In genomic region chr9:87850405-87850804, GRCh38 we compare ENCODE assay signal across 21 cellular contexts. TPM values are rescaled to one million over a fixed set of nuclear protein-coding genes. Genes with fewer than 3 reads are reported as not detected.
DNase-seq lines count a peak whose midpoint lies in the region; ATAC-seq and TF ChIP-seq lines count a peak whose summit lies in the region.
"Had no signal": no experiment of that assay in that cellular context is flagged by ENCODE, and none has a peak within 500 bp of the region (broad histone marks: within the 10 kb centered on the region; RNA-seq: fewer than 3 reads in every experiment).

No MANE protein-coding gene starts in this region.

- H3K4me3 ChIP-seq in AG04449 (ENCODE audit: low read depth, low read length) (no peak overlapping the region), GM23248 (no peak overlapping the region), fibroblast of pulmonary artery (replicated peaks; ENCODE audit: low read depth, low read length) (no peak overlapping the region)
- H3K4me3 ChIP-seq in effector memory CD4-positive, alpha-beta T cell (ENCODE audit: insufficient read depth, low read depth, low read length, poor library complexity, severe bottlenecking), result no peak overlapping the region
- H3K4me3 ChIP-seq: ascending aorta, tibial artery had no signal

- no peaks in the 10 kb centered on the region for H4K20me1 ChIP-seq in GM23248 (ENCODE audit: insufficient read depth)

- DNase-seq in AG04449 (ENCODE audit: low read depth, low spot score), result peak; percentile 23
- peak; percentile 97 for DNase-seq in GM23248
- DNase-seq in T1000 (lab: John Stamatoyannopoulos, UW), result peak; percentile 56
- DNase-seq in fibroblast of pulmonary artery (ENCODE audit: low read depth), result peak; percentile 29
- DNase-seq in effector memory CD4-positive, alpha-beta T cell, result no peak
- no peak for DNase-seq in SKM-1 (lab: John Stamatoyannopoulos, UW; ENCODE audit: unreplicated experiment)
- DNase-seq in GM13977 (ENCODE audit: low spot score), result no peak
- DNase-seq: ACHN; activated effector memory CD4-positive, alpha-beta T cell treated with anti-CD3 and anti-CD28 coated beads, Interleukin-2, amount 50 U/mL, for 16 hours; H7; KG1; midbrain; NCI-H146; tibial artery had no signal

- no peaks in the 10 kb centered on the region for H3K9me2 ChIP-seq in GM23248 (ENCODE audit: insufficient read depth)

- POLR2A ChIA-PET in AG04449 (lab: Yijun Ruan, JAX), result no interaction called here

- no peak overlapping the region for H3K9ac ChIP-seq in GM23248

- peak overlapping the region; percentile 50 for H3K27ac ChIP-seq in GM23248
- no peak overlapping the region for H3K27ac ChIP-seq in effector memory CD4-positive, alpha-beta T cell (ENCODE audit: insufficient read depth, low read length, poor library complexity, severe bottlenecking)
- H3K27ac ChIP-seq: ascending aorta, neutrophil, tibial artery, VCaP had no signal

- no peaks in the 10 kb centered on the region for H3K9me3 ChIP-seq in GM23248 (ENCODE audit: low read depth)
- H3K9me3 ChIP-seq in effector memory CD4-positive, alpha-beta T cell (ENCODE audit: control insufficient read depth, low read length), result no peaks in the 10 kb centered on the region
- H3K9me3 ChIP-seq: ascending aorta, neutrophil, tibial artery had no signal

- H3K36me3 ChIP-seq in GM23248 (ENCODE audit: low read depth), result no peaks in the 10 kb centered on the region
- no peaks in the 10 kb centered on the region for H3K36me3 ChIP-seq in effector memory CD4-positive, alpha-beta T cell (ENCODE audit: control insufficient read depth, insufficient read depth, low read length)
- H3K36me3 ChIP-seq: ascending aorta, neutrophil, tibial artery had no signal

- in situ Hi-C loops in GM23248 (cut with MboI), result no loop called here
- in situ Hi-C loops in GM13977 (cut with MboI; ENCODE audit: low pct_unique_long_range_greater_than_20kb, low sequenced_read_pairs, unreplicated experiment), result no loop called here

- 5 to 20% methylated on average over 4 of the region's 4 CpGs for WGBS in GM23248 (ENCODE audit: low coverage in 1 of 2, low lambda C conversion rate in 2 of 2, missing lambda C conversion rate in 2 of 2), 2 experiments

- no peaks in the 10 kb centered on the region for H3K27me3 ChIP-seq in GM23248 (replicated peaks; ENCODE audit: insufficient read depth)
- no peaks in the 10 kb centered on the region for H3K27me3 ChIP-seq in effector memory CD4-positive, alpha-beta T cell (replicated peaks; ENCODE audit: control insufficient read depth, insufficient read depth, low read length, poor library complexity, severe bottlenecking)
- H3K27me3 ChIP-seq: ascending aorta, neutrophil, tibial artery had no signal

- CTCF ChIA-PET in AG04449 (lab: Yijun Ruan, JAX), result no interaction called here

- H2AFZ ChIP-seq in GM23248, result no peak overlapping the region

- no peak for ATAC-seq in GM21367 (IDR thresholded peaks at IDR 0.05; ENCODE audit: unreplicated experiment)

- no peak for TF ChIP-seq CTCF in AG04449 (IDR thresholded peaks at IDR 0.05; ENCODE audit: insufficient read depth, low read length, missing control alignments)
- TF ChIP-seq CTCF in fibroblast of pulmonary artery (IDR thresholded peaks at IDR 0.05; ENCODE audit: low read length, missing control alignments), result no peak
- TF ChIP-seq CTCF in GM13977 (IDR thresholded peaks at IDR 0.05; ENCODE audit: extremely low read depth, insufficient read depth, missing control alignments), result no peak

- 0 out of 2 replicates have a peak, but pooled peaks cover 7% of the 10 kb centered on the region for H3F3A ChIP-seq in GM23248 (ENCODE audit: insufficient read depth)

- H3K79me2 ChIP-seq in GM23248 (ENCODE audit: insufficient read depth), result no peaks in the 10 kb centered on the region

- H3K4me2 ChIP-seq in GM23248 (ENCODE audit: unreplicated experiment), result peak overlapping the region; percentile 38

- peaks cover 16% of the 10 kb centered on the region for H3K4me1 ChIP-seq in GM23248 (ENCODE audit: insufficient read depth)
- H3K4me1 ChIP-seq in effector memory CD4-positive, alpha-beta T cell (ENCODE audit: control insufficient read depth, insufficient read depth, low read length, poor library complexity, severe bottlenecking), result no peaks in the 10 kb centered on the region
- H3K4me1 ChIP-seq: ascending aorta, tibial artery had no signal

RNA-seq across cellular contexts. Expression of gene SPATA31E1, which starts 32.3 kb away (rescaled TPM):
- not detected in 2 replicates for total RNA-seq in GM23248 (2014; rRNA removed; shearing (Covaris generic))
- polyA plus RNA-seq in GM23248 (2016; fragmentation: Nextera tagmentation; extraction: Ambion mirVana), result not detected in 2 replicates
- total RNA-seq: ascending aorta, H7, NCI-H460, skeletal muscle tissue had no signal
- polyA plus RNA-seq: keratinocyte had no signal

Comparison
In these comparisons a context has a peak if more than half of its experiments do, and no peak if none do; other contexts are left out.
1. DNase-seq: peak in AG04449 (single experiment), GM23248 (single experiment), T1000 (single experiment) and fibroblast of pulmonary artery (single experiment); none in effector memory CD4-positive, alpha-beta T cell (0 of 3), SKM-1 (single experiment) and GM13977 (single experiment).